In the genomic region with DNA sequence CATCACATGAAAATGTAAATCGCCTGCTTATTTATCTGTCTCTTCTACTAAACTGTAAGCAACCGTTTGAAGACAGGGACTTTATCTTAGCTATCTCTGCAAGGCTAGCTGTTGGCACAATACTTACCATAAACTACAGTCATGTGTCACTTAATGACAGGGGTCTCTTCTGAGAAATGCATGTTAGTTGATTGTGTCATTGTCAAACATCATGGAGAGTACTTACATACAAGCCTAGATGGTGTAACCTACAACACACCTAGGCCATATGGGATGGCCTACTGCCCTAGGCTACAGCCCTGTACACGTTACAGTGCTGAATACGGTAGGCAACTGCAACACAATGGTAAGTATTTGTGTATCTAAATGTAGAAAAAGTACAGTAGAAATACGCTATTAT, we compare ENCODE assay signal across 20 cellular contexts.
DNase-seq lines count a peak whose midpoint lies in the region; ATAC-seq, FAIRE-seq and TF ChIP-seq lines count a peak whose summit lies in the region.
"Had no signal": no experiment of that assay in that cellular context is flagged by ENCODE, and none has a peak within 500 bp of the region (broad histone marks: within the 10 kb centered on the region; RNA-seq: fewer than 3 reads in every experiment).

No MANE protein-coding gene starts in this region.

- no peak overlapping the region for H3K9ac ChIP-seq in keratinocyte (ENCODE audit: control insufficient read depth, extremely low read depth, insufficient read depth, low read length)

- POLR2A ChIA-PET in T-cell (lab: Charles Lee), result interaction anchor here in 1 of 2 donors (0.6 kb wide), 1 partner anchor 169 kb away, joined by 3 read pairs; no protein-coding TSS in a partner anchor

- H3K27me3 ChIP-seq in keratinocyte (ENCODE audit: control insufficient read depth, extremely low read depth, insufficient read depth, low read length), result no peaks in the 10 kb centered on the region

- dilution Hi-C loops in keratinocyte (cut with MboI; ENCODE audit: extremely low pct_ligation_motif_present, low sequenced_read_pairs), result no loop called here

- H3K9me3 Mint-ChIP-seq in brain, result peaks cover 0 to 12% (median 6%) of the 10 kb centered on the region in 5 experiments
- H3K9me3 Mint-ChIP-seq in T-cell, result no peaks in the 10 kb centered on the region
- H3K9me3 Mint-ChIP-seq in activated T-cell treated with anti-CD3 and anti-CD28 coated beads, Interleukin-2, amount 50 U/mL, for 4 hours, result no peaks in the 10 kb centered on the region

- no peak overlapping the region for H2AFZ ChIP-seq in keratinocyte (ENCODE audit: control insufficient read depth, low read length)

- H3K27ac ChIP-seq in keratinocyte (ENCODE audit: control insufficient read depth, insufficient read depth, low read length), result no peak overlapping the region
- peak overlapping the region; percentile 5 for H3K27ac ChIP-seq in temporal lobe (ENCODE audit: low read depth, low read length)
- H3K27ac ChIP-seq: HL-60 had no signal

- H3K4me2 ChIP-seq in keratinocyte (ENCODE audit: control insufficient read depth, extremely low read depth, insufficient read depth, low read depth, low read length), result no peak overlapping the region

- H3K27ac Mint-ChIP-seq in brain (peak overlapping the region in 3 of 5 experiments; percentile 2 to 80 (median 2)), T-cell (peak overlapping the region in 1 of 2 donors; percentile 22)

- no peak overlapping the region for H3K4me3 ChIP-seq in keratinocyte (ENCODE audit: control insufficient read depth in 2 of 3, extremely low read depth in 1 of 3, insufficient read depth in 2 of 3, low read depth in 1 of 3, low read length in 3 of 3)
- H3K4me3 ChIP-seq: K562 had no signal

- H3K9me3 ChIP-seq in keratinocyte (ENCODE audit: control insufficient read depth, low read depth, low read length), result no peaks in the 10 kb centered on the region

- CTCF ChIA-PET in T-cell (lab: Charles Lee), result no interaction called here

- TF ChIP-seq CTCF in brain (conservative IDR thresholded peaks at IDR 0.05) (no peak), keratinocyte (optimal IDR thresholded peaks at IDR 0.05 in 1 of 3, IDR thresholded peaks at IDR 0.05 in 1 of 3, conservative IDR thresholded peaks at IDR 0.05 in 1 of 3; ENCODE audit: extremely low read depth in 1 of 3, insufficient read depth in 2 of 3, low read length in 3 of 3) (no peak)

- DNase-seq in HTR-8/SVneo (ENCODE audit: insufficient read length, low spot score) (no peak), keratinocyte (ENCODE audit: low read depth, low spot score) (no peak), T-cell (no peak), posterior vena cava (ENCODE audit: low spot score) (no peak)
- no peak for DNase-seq in activated T-cell treated with anti-CD3 and anti-CD28 coated beads, Interleukin-2, amount 50 U/mL, for 4 hours
- DNase-seq: C1 segment of cervical spinal cord, COR-L47, GOT3, Kasumi-1, NCI-H1105, NCI-H1436 treated with DMSO at 0.1 percent for 48 hours, NCI-H187 treated with DMSO at 0.1 percent for 48 hours had no signal

- no peaks in the 10 kb centered on the region for H4K20me1 ChIP-seq in keratinocyte (ENCODE audit: control insufficient read depth, extremely low read depth, insufficient read depth, low read length)

- H3K4me1 Mint-ChIP-seq in brain, result peaks cover 18% of the 10 kb centered on the region
- H3K4me1 Mint-ChIP-seq in T-cell, result peaks cover 16 to 23% (median 18%) of the 10 kb centered on the region in 3 donors
- H3K4me1 Mint-ChIP-seq in activated T-cell treated with anti-CD3 and anti-CD28 coated beads, Interleukin-2, amount 50 U/mL, for 4 hours (ENCODE audit: low read depth), result peaks cover 12% of the 10 kb centered on the region

- no peak for ATAC-seq in T-cell (replicated peaks in 1 of 4)
- ATAC-seq in activated T-cell treated with anti-CD3 and anti-CD28 coated beads, Interleukin-2, amount 50 U/mL, for 4 hours, result no peak
- ATAC-seq: HCT116, K562 had no signal

- no peaks in the 10 kb centered on the region for H3K9me1 ChIP-seq in keratinocyte (ENCODE audit: control insufficient read depth, extremely low read depth, insufficient read depth, low read length)

- H3K36me3 ChIP-seq in keratinocyte (ENCODE audit: control insufficient read depth in 2 of 2, extremely low read depth in 1 of 2, insufficient read depth in 2 of 2, low read length in 2 of 2), result no peaks in the 10 kb centered on the region

- peaks cover 7% of the 10 kb centered on the region for H3K4me1 ChIP-seq in keratinocyte (ENCODE audit: control insufficient read depth, extremely low read depth, insufficient read depth, low read length)

- peak; percentile 74 for FAIRE-seq in HTR-8/SVneo (lab: Jason Lieb, UNC)
- FAIRE-seq in keratinocyte (lab: Jason Lieb, UNC), result peak; percentile 51
- FAIRE-seq: G401.6, K562, RCC 7860 had no signal

- H3K79me2 ChIP-seq in keratinocyte (ENCODE audit: control insufficient read depth, insufficient read depth, low read length), result no peaks in the 10 kb centered on the region

- intact Hi-C loops in posterior vena cava (cut with DNase I), result no loop called here

- H3K4me3 Mint-ChIP-seq in brain, result no peak overlapping the region
- H3K4me3 Mint-ChIP-seq in T-cell, result no peak overlapping the region
- H3K4me3 Mint-ChIP-seq in activated T-cell treated with anti-CD3 and anti-CD28 coated beads, Interleukin-2, amount 50 U/mL, for 4 hours, result no peak overlapping the region
- H3K4me3 Mint-ChIP-seq: CD4-positive, alpha-beta memory T cell had no signal

- H3K27me3 Mint-ChIP-seq in brain, result no peaks in the 10 kb centered on the region
- H3K27me3 Mint-ChIP-seq in T-cell, result no peaks in the 10 kb centered on the region
- no peaks in the 10 kb centered on the region for H3K27me3 Mint-ChIP-seq in activated T-cell treated with anti-CD3 and anti-CD28 coated beads, Interleukin-2, amount 50 U/mL, for 4 hours (ENCODE audit: low read depth)
- H3K27me3 Mint-ChIP-seq: CD4-positive, alpha-beta memory T cell had no signal

- peaks cover 50% of the 10 kb centered on the region for H3K36me3 Mint-ChIP-seq in brain
- H3K36me3 Mint-ChIP-seq in T-cell, result peaks cover 38% of the 10 kb centered on the region
- H3K36me3 Mint-ChIP-seq in activated T-cell treated with anti-CD3 and anti-CD28 coated beads, Interleukin-2, amount 50 U/mL, for 4 hours (ENCODE audit: insufficient read depth), result peaks cover 20% of the 10 kb centered on the region
